ENCODE assay signal across 8 cellular contexts in genomic region chr4:165326831-165327210, GRCh38. TPM values are rescaled to one million over a fixed set of nuclear protein-coding genes. Genes with fewer than 3 reads are reported as not detected.
A peak's percentile ranks its signal among the peaks of the same experiment; 100 is the strongest.
DNase-seq lines count a peak whose midpoint lies in the region; ATAC-seq and TF ChIP-seq lines count a peak whose summit lies in the region.

No MANE protein-coding gene starts in this region.

- ATAC-seq in HG03196 (IDR thresholded peaks at IDR 0.05; ENCODE audit: unreplicated experiment), result peak; percentile 14
- ATAC-seq in HG02798 (IDR thresholded peaks at IDR 0.05; ENCODE audit: poor library complexity, unreplicated experiment), result no peak
- ATAC-seq in HG02840 (IDR thresholded peaks at IDR 0.05; ENCODE audit: low FRiP score, unreplicated experiment), result no peak

- H3K4me1 ChIP-seq in right atrium auricular region, result peaks cover 0 to 20% of the 10 kb centered on the region in 2 donors

- DNase-seq in NCI-H82 (lab: John Stamatoyannopoulos, UW) (peak; percentile 49), NCI-H82 treated with DMSO at 0.1 percent for 48 hours (lab: John Stamatoyannopoulos, UW; ENCODE audit: unreplicated experiment) (no peak), WERI-Rb-1 (peak; percentile 41), right atrium auricular region (ENCODE audit: low spot score) (no peak), skeletal muscle cell (ENCODE audit: low read depth) (no peak)

- TF ChIP-seq CTCF in WERI-Rb-1 (IDR thresholded peaks at IDR 0.05; ENCODE audit: low read depth, low read length) (no peak), right atrium auricular region (IDR thresholded peaks at IDR 0.05) (no peak)

- peaks cover 21% of the 10 kb centered on the region for H3K36me3 ChIP-seq in WERI-Rb-1
- H3K36me3 ChIP-seq in right atrium auricular region, result no peaks in the 10 kb centered on the region

- H3K27me3 ChIP-seq in WERI-Rb-1 (ENCODE audit: insufficient read depth, low read depth, severe bottlenecking) (no peaks in the 10 kb centered on the region), right atrium auricular region (no peaks in the 10 kb centered on the region)

- H3K4me3 ChIP-seq in WERI-Rb-1 (ENCODE audit: low read depth, low read length) (peak overlapping the region; percentile 83), right atrium auricular region (peak overlapping the region; percentile 80 to 95), skeletal muscle cell (ENCODE audit: low read depth, low read length) (peak overlapping the region; percentile 53)

- H3K9me3 ChIP-seq in WERI-Rb-1 (ENCODE audit: severe bottlenecking) (no peaks in the 10 kb centered on the region), right atrium auricular region (no peaks in the 10 kb centered on the region)

- H3K27ac ChIP-seq in WERI-Rb-1 (peak overlapping the region; percentile 52), right atrium auricular region (peak overlapping the region; percentile 79 to 80)

RNA-seq across cellular contexts. Expression of gene MSMO1, which starts 0.6 kb away (rescaled TPM):
- 10 to 100 TPM; 11.3 to 20.3 TPM for total RNA-seq in right atrium auricular region

RNA-seq across cellular contexts. Expression of gene CPE, which starts 52.0 kb away (rescaled TPM):
- total RNA-seq in right atrium auricular region, result 10 to 100 TPM; 56.8 to 93.6 TPM

Comparison
In these comparisons a context has a peak if more than half of its experiments do, and no peak if none do; other contexts are left out.
1. DNase-seq: peak in NCI-H82 (single experiment) and WERI-Rb-1 (single experiment); none in NCI-H82 treated with DMSO at 0.1 percent for 48 hours (single experiment), right atrium auricular region (single experiment) and skeletal muscle cell (single experiment).
2. Peak in every context shown above with its lines, with median percentiles within 50 percentile points of each other: H3K4me3 ChIP-seq.